18 cellular contexts compared by ENCODE assay signal in genomic region chr10:121131426-121132277, GRCh38.
"Had no signal": no experiment of that assay in that cellular context is flagged by ENCODE, and none has a peak within 500 bp of the region (broad histone marks: within the 10 kb centered on the region; RNA-seq: fewer than 3 reads in every experiment).

No MANE protein-coding gene starts in this region.

- H3K36me3 Mint-ChIP-seq: activated naive CD8-positive, alpha-beta T cell; brain; WTC11 had no signal

- H3K4me3 ChIP-seq: gastrocnemius medialis, psoas muscle, right lobe of liver, tibial artery had no signal

- ATAC-seq: activated T-cell treated with anti-CD3 and anti-CD28 coated beads, Interleukin-2, amount 50 U/mL, for 72 hours; effector memory CD8-positive, alpha-beta T cell; gastrocnemius medialis; psoas muscle; right lobe of liver; WTC11 had no signal

- H3K9me3 ChIP-seq: gastrocnemius medialis, psoas muscle, right lobe of liver, tibial artery had no signal

- H3K9me3 Mint-ChIP-seq: nephron, WTC11 had no signal

- H3K4me3 Mint-ChIP-seq: activated naive CD8-positive, alpha-beta T cell; activated T-cell treated with anti-CD3 and anti-CD28 coated beads, Interleukin-2, amount 50 U/mL, for 72 hours; brain; central memory CD8-positive, alpha-beta T cell; effector memory CD8-positive, alpha-beta T cell; nephron; T-helper 1 cell treated with Interleukin-12 subunit alpha and Interleukin-12 subunit beta and Interleukin-4 antibody, amounts not matched to agents 30 μg/mL and 1 μg/mL, for 36 hours; WTC11 had no signal

- H3K27me3 ChIP-seq: gastrocnemius medialis, right lobe of liver, tibial artery had no signal

- DNase-seq: activated CD4-positive, alpha-beta T cell treated with anti-CD3 and anti-CD28 coated beads for 48 hours; activated CD8-positive, alpha-beta memory T cell treated with anti-CD3 and anti-CD28 coated beads, Interleukin-2, amount 50 U/mL, for 48 hours; activated gamma-delta T cell; activated T-cell treated with anti-CD3 and anti-CD28 coated beads, Interleukin-2, amount 50 U/mL, for 72 hours; amniotic stem cell; effector memory CD8-positive, alpha-beta T cell; gastrocnemius medialis; psoas muscle; right lobe of liver; stimulated activated CD4-positive, alpha-beta T cell treated with anti-CD3 and anti-CD28 coated beads, Interleukin-1b, Interleukin-23, amount 100 ng/mL, for 48 hours; tibial artery had no signal

- H3K27me3 Mint-ChIP-seq: activated naive CD8-positive, alpha-beta T cell had no signal

- H3K27ac ChIP-seq: epithelial cell of prostate, gastrocnemius medialis, psoas muscle, right lobe of liver, tibial artery had no signal

- H3K4me1 Mint-ChIP-seq: central memory CD8-positive, alpha-beta T cell; WTC11 had no signal

- H3K27ac Mint-ChIP-seq: activated naive CD8-positive, alpha-beta T cell; activated T-cell treated with anti-CD3 and anti-CD28 coated beads, Interleukin-2, amount 50 U/mL, for 72 hours; effector memory CD8-positive, alpha-beta T cell; T-helper 1 cell treated with Interleukin-12 subunit alpha and Interleukin-12 subunit beta and Interleukin-4 antibody, amounts not matched to agents 30 μg/mL and 1 μg/mL, for 36 hours; WTC11 had no signal

- H3K36me3 ChIP-seq: gastrocnemius medialis, right lobe of liver, tibial artery had no signal

- H3K4me1 ChIP-seq: gastrocnemius medialis, psoas muscle, right lobe of liver, tibial artery had no signal
